14 cellular contexts compared by ENCODE assay signal in genomic region chr1:200161801-200162200, GRCh38.
"Had no signal": no experiment of that assay in that cellular context is flagged by ENCODE, and none has a peak within 500 bp of the region (broad histone marks: within the 10 kb centered on the region; RNA-seq: fewer than 3 reads in every experiment).

No MANE protein-coding gene starts in this region.

- FAIRE-seq: kidney, pancreas had no signal

- H3K27me3 ChIP-seq: foreskin keratinocyte, pancreas, upper lobe of right lung, vagina had no signal

- ATAC-seq: effector memory CD8-positive, alpha-beta T cell; foreskin keratinocyte; right cardiac atrium; upper lobe of right lung had no signal

- H3K27ac ChIP-seq: foreskin keratinocyte, pancreas, upper lobe of right lung, vagina had no signal

- H3K4me3 ChIP-seq: pancreas, smooth muscle cell, upper lobe of right lung, vagina had no signal

- H3K36me3 ChIP-seq: upper lobe of right lung, vagina had no signal

- H3K4me1 ChIP-seq: foreskin keratinocyte, upper lobe of right lung, vagina had no signal

- H3K9me3 ChIP-seq: pancreas, upper lobe of right lung, vagina had no signal

- DNase-seq: effector memory CD8-positive, alpha-beta T cell; foreskin keratinocyte; kidney; left colon; mesendoderm; naive B cell; occipital lobe; pancreas; right cardiac atrium; stimulated activated CD4-positive, alpha-beta T cell treated with anti-CD3 and anti-CD28 coated beads, Interleukin-2, amount 100 ng/mL, for 48 hours; stimulated activated naive CD4-positive, alpha-beta T cell treated with Interleukin-2 at 50 U/mL for 16 hours; upper lobe of right lung had no signal

- H3K4me2 ChIP-seq: smooth muscle cell had no signal
